In genomic region chr21:33025471-33026298, GRCh38 we compare ENCODE assay signal across 8 cellular contexts. TPM values are rescaled to one million over a fixed set of nuclear protein-coding genes. Genes with fewer than 3 reads are reported as not detected.
DNase-seq lines count a peak whose midpoint lies in the region; ATAC-seq lines count a peak whose summit lies in the region.

TSS of gene OLIG2 (plus strand) at chr21:33025935. CDS start at chr21:33026863, 928 bp downstream.

- H3K36me3 Mint-ChIP-seq in T-helper 2 cell treated with Interferon-gamma antibody and Interleukin-4, amounts not matched to agents 5 μg/mL and 100 μg/mL, for 36 hours (ENCODE audit: low read depth) = peaks cover 2% of the 10 kb centered on the region
- H3K36me3 Mint-ChIP-seq in stimulated activated memory B cell treated with anti-CD40 and anti-IgM and Interleukin-4, amounts not matched to agents 10 μg/mL and 1 μg/mL and 100 μg/mL, for 72 hours = no peaks in the 10 kb centered on the region

- H3K27ac Mint-ChIP-seq in T-helper 2 cell treated with Interferon-gamma antibody and Interleukin-4, amounts not matched to agents 5 μg/mL and 100 μg/mL, for 36 hours = peak within 1 kb of the TSS; percentile 80
- H3K27ac Mint-ChIP-seq in stimulated activated memory B cell treated with anti-CD40 and anti-IgM and Interleukin-4, amounts not matched to agents 10 μg/mL and 1 μg/mL and 100 μg/mL, for 72 hours = peak within 1 kb of the TSS; percentile 60

- peak within 1 kb of the TSS; percentile 36 for H3K4me3 Mint-ChIP-seq in T-helper 2 cell treated with Interferon-gamma antibody and Interleukin-4, amounts not matched to agents 5 μg/mL and 100 μg/mL, for 36 hours
- H3K4me3 Mint-ChIP-seq in stimulated activated memory B cell treated with anti-CD40 and anti-IgM and Interleukin-4, amounts not matched to agents 10 μg/mL and 1 μg/mL and 100 μg/mL, for 72 hours = peak within 1 kb of the TSS; percentile 47

- H3K4me1 Mint-ChIP-seq in T-helper 2 cell treated with Interferon-gamma antibody and Interleukin-4, amounts not matched to agents 5 μg/mL and 100 μg/mL, for 36 hours (ENCODE audit: low read depth) = peaks cover 16% of the 10 kb centered on the region
- H3K4me1 Mint-ChIP-seq in stimulated activated memory B cell treated with anti-CD40 and anti-IgM and Interleukin-4, amounts not matched to agents 10 μg/mL and 1 μg/mL and 100 μg/mL, for 72 hours = peaks cover 33% of the 10 kb centered on the region

- no peak for DNase-seq in T-helper 2 cell treated with Interferon-gamma antibody and Interleukin-4, amounts not matched to agents 5 μg/mL and 100 μg/mL, for 36 hours (ENCODE audit: low spot score)
- DNase-seq in T-helper 2 cell (no peak), NOMO-1 treated with dmso at 0.1 percent for 144 hours (lab: John Stamatoyannopoulos, UW; ENCODE audit: unreplicated experiment) (peak; percentile 93), hypothalamus (lab: John Stamatoyannopoulos, UW) (peak; percentile 42 to 98 (median 89)), Right ventricle myocardium superior (no peak), SW 1271 (lab: John Stamatoyannopoulos, UW) (no peak)

- intact Hi-C loops in Right ventricle myocardium superior (cut with DNase I) = no loop called here

- no peaks in the 10 kb centered on the region for H3K9me3 Mint-ChIP-seq in T-helper 2 cell treated with Interferon-gamma antibody and Interleukin-4, amounts not matched to agents 5 μg/mL and 100 μg/mL, for 36 hours
- H3K9me3 Mint-ChIP-seq in stimulated activated memory B cell treated with anti-CD40 and anti-IgM and Interleukin-4, amounts not matched to agents 10 μg/mL and 1 μg/mL and 100 μg/mL, for 72 hours = no peaks in the 10 kb centered on the region

- ATAC-seq in stimulated activated memory B cell treated with anti-CD40 and anti-IgM and Interleukin-4, amounts not matched to agents 10 μg/mL and 1 μg/mL and 100 μg/mL, for 72 hours = no peak
- ATAC-seq in GM21825 (IDR thresholded peaks at IDR 0.05; ENCODE audit: unreplicated experiment) (no peak), Right ventricle myocardium superior (ENCODE audit: poor library complexity) (no peak)

- H3K27me3 Mint-ChIP-seq in T-helper 2 cell treated with Interferon-gamma antibody and Interleukin-4, amounts not matched to agents 5 μg/mL and 100 μg/mL, for 36 hours (ENCODE audit: low read depth) = peaks cover 83% of the 10 kb centered on the region
- peaks cover 87% of the 10 kb centered on the region for H3K27me3 Mint-ChIP-seq in stimulated activated memory B cell treated with anti-CD40 and anti-IgM and Interleukin-4, amounts not matched to agents 10 μg/mL and 1 μg/mL and 100 μg/mL, for 72 hours

RNA-seq across cellular contexts. Expression of gene OLIG2, which starts in this region (rescaled TPM):
- not detected for total RNA-seq in Right ventricle myocardium superior

Comparison
In these comparisons a context has a peak if more than half of its experiments do, and no peak if none do; other contexts are left out.
1. DNase-seq: peak in NOMO-1 treated with dmso at 0.1 percent for 144 hours (single experiment) and hypothalamus (51 of 51); none in T-helper 2 cell treated with Interferon-gamma antibody and Interleukin-4, amounts not matched to agents 5 μg/mL and 100 μg/mL, for 36 hours (single experiment), T-helper 2 cell (0 of 5), Right ventricle myocardium superior (single experiment) and SW 1271 (0 of 2).